9 cellular contexts compared by ENCODE assay signal in genomic region chr20:35410613-35411012, GRCh38. TPM values are rescaled to one million over a fixed set of nuclear protein-coding genes. Genes with fewer than 3 reads are reported as not detected.
A peak's percentile ranks its signal among the peaks of the same experiment; 100 is the strongest.
DNase-seq lines count a peak whose midpoint lies in the region; ATAC-seq, FAIRE-seq and TF ChIP-seq lines count a peak whose summit lies in the region.
"Had no signal": no experiment of that assay in that cellular context is flagged by ENCODE, and none has a peak within 500 bp of the region (broad histone marks: within the 10 kb centered on the region; RNA-seq: fewer than 3 reads in every experiment).

No MANE protein-coding gene starts in this region.

- no peak for TF ChIP-seq CTCF in heart right ventricle (IDR thresholded peaks at IDR 0.05)

- H3K9me3 Mint-ChIP-seq in activated T-helper 1 cell treated with anti-CD3 and anti-CD28 coated beads, Interleukin-12 subunit alpha, Interleukin-12 subunit beta, Interleukin-2, Interleukin-4 antibody, amounts not matched to agents 30 ng/mL and 10 ng/mL and 1 ng/mL, durations not matched to agents 14 hours and 24 hours and 36 hours = peaks cover 13% of the 10 kb centered on the region
- peaks cover 0 to 5% (median 0%) of the 10 kb centered on the region in 6 donors for H3K9me3 Mint-ChIP-seq in immature natural killer cell

- H3K9me3 ChIP-seq in right cardiac atrium (ENCODE audit: control insufficient read depth, low read length) (no peaks in the 10 kb centered on the region), heart right ventricle (peaks cover 0 to 12% (median 7%) of the 10 kb centered on the region in 11 donors)

- no peaks in the 10 kb centered on the region for H3K27me3 Mint-ChIP-seq in activated T-helper 1 cell treated with anti-CD3 and anti-CD28 coated beads, Interleukin-12 subunit alpha, Interleukin-12 subunit beta, Interleukin-2, Interleukin-4 antibody, amounts not matched to agents 30 ng/mL and 10 ng/mL and 1 ng/mL, durations not matched to agents 14 hours and 24 hours and 36 hours (ENCODE audit: insufficient read depth)
- peaks cover 0 to 9% (median 6%) of the 10 kb centered on the region in 3 donors for H3K27me3 Mint-ChIP-seq in immature natural killer cell (ENCODE audit: low read depth in 3 of 3)

- intact Hi-C loops in right cardiac atrium (cut with DNase I) = no loop called here
- intact Hi-C loops in heart right ventricle (cut with DNase I) = no loop called here
- intact Hi-C loops in activated T-helper 1 cell treated with anti-CD3 and anti-CD28 coated beads, Interleukin-12 subunit alpha, Interleukin-12 subunit beta, Interleukin-2, Interleukin-4 antibody, amounts not matched to agents 30 ng/mL and 10 ng/mL and 1 ng/mL, durations not matched to agents 14 hours and 24 hours and 36 hours (cut with micrococcal nuclease) = loop anchor here (5.0 kb wide), 1 partner anchor 132 kb away; the partner anchor contains the start of gene ERGIC3

- H3K4me1 Mint-ChIP-seq in activated T-helper 1 cell treated with anti-CD3 and anti-CD28 coated beads, Interleukin-12 subunit alpha, Interleukin-12 subunit beta, Interleukin-2, Interleukin-4 antibody, amounts not matched to agents 30 ng/mL and 10 ng/mL and 1 ng/mL, durations not matched to agents 14 hours and 24 hours and 36 hours (ENCODE audit: low read depth) = peaks cover 6% of the 10 kb centered on the region
- H3K4me1 Mint-ChIP-seq in immature natural killer cell = peaks cover 17 to 18% of the 10 kb centered on the region in 2 donors

- H3K36me3 Mint-ChIP-seq in activated T-helper 1 cell treated with anti-CD3 and anti-CD28 coated beads, Interleukin-12 subunit alpha, Interleukin-12 subunit beta, Interleukin-2, Interleukin-4 antibody, amounts not matched to agents 30 ng/mL and 10 ng/mL and 1 ng/mL, durations not matched to agents 14 hours and 24 hours and 36 hours (ENCODE audit: low read depth) = peaks cover 24% of the 10 kb centered on the region
- peaks cover 19 to 21% (median 19%) of the 10 kb centered on the region in 3 donors for H3K36me3 Mint-ChIP-seq in immature natural killer cell

- H3K4me3 ChIP-seq in right cardiac atrium (ENCODE audit: low read length) = peak overlapping the region; percentile 99
- H3K4me3 ChIP-seq in heart right ventricle = peak overlapping the region in 4 of 10 donors; percentile 68 to 81 (median 76)

- DNase-seq in right cardiac atrium (no peak), heart right ventricle (no peak), immature natural killer cell (no peak), frontal cortex (ENCODE audit: low spot score in 2 of 2) (no peak), OCI-M1 (lab: John Stamatoyannopoulos, UW) (no peak)
- no peak for DNase-seq in activated T-helper 1 cell treated with anti-CD3 and anti-CD28 coated beads, Interleukin-12 subunit alpha, Interleukin-12 subunit beta, Interleukin-2, Interleukin-4 antibody, amounts not matched to agents 30 ng/mL and 10 ng/mL and 1 ng/mL, durations not matched to agents 14 hours and 24 hours and 36 hours (ENCODE audit: low spot score)
- DNase-seq: activated effector memory CD4-positive, alpha-beta T cell treated with Interleukin-2 at 50 U/mL for 16 hours had no signal

- peaks cover 0 to 47% (median 29%) of the 10 kb centered on the region in 9 donors for H3K36me3 ChIP-seq in heart right ventricle

- H3K27ac ChIP-seq in right cardiac atrium (ENCODE audit: low read length) = no peak overlapping the region
- no peak overlapping the region for H3K27ac ChIP-seq in heart right ventricle

- no peak for ATAC-seq in right cardiac atrium
- ATAC-seq in heart right ventricle = no peak
- ATAC-seq in GM18873 (IDR thresholded peaks at IDR 0.05; ENCODE audit: low FRiP score, unreplicated experiment) = no peak
- no peak for ATAC-seq in HG03460 (IDR thresholded peaks at IDR 0.05; ENCODE audit: unreplicated experiment)

- peak overlapping the region; percentile 87 for H3K4me3 Mint-ChIP-seq in activated T-helper 1 cell treated with anti-CD3 and anti-CD28 coated beads, Interleukin-12 subunit alpha, Interleukin-12 subunit beta, Interleukin-2, Interleukin-4 antibody, amounts not matched to agents 30 ng/mL and 10 ng/mL and 1 ng/mL, durations not matched to agents 14 hours and 24 hours and 36 hours
- peak overlapping the region; percentile 96 to 100 (median 99) for H3K4me3 Mint-ChIP-seq in immature natural killer cell

- no peaks in the 10 kb centered on the region for H3K4me1 ChIP-seq in right cardiac atrium (ENCODE audit: control insufficient read depth, insufficient read depth, low read length)
- H3K4me1 ChIP-seq in heart right ventricle = peaks cover 0 to 18% (median 12%) of the 10 kb centered on the region in 9 donors

- H3K27me3 ChIP-seq in right cardiac atrium (ENCODE audit: control insufficient read depth, insufficient read depth) (no peaks in the 10 kb centered on the region), heart right ventricle (no peaks in the 10 kb centered on the region)

- no peak for FAIRE-seq in frontal cortex (lab: Jason Lieb, UNC)

- WGBS in right cardiac atrium = 88% methylated on average over 6 of the region's 6 CpGs
- WGBS in heart right ventricle, 2 donors = 74 to 80% methylated on average over 6 of the region's 6 CpGs

- H3K27ac Mint-ChIP-seq in activated T-helper 1 cell treated with anti-CD3 and anti-CD28 coated beads, Interleukin-12 subunit alpha, Interleukin-12 subunit beta, Interleukin-2, Interleukin-4 antibody, amounts not matched to agents 30 ng/mL and 10 ng/mL and 1 ng/mL, durations not matched to agents 14 hours and 24 hours and 36 hours = peak overlapping the region; percentile 19
- H3K27ac Mint-ChIP-seq in immature natural killer cell = peak overlapping the region in 4 of 6 donors; percentile 50 to 99 (median 94)

RNA-seq across cellular contexts. Expression of gene UQCC1, which starts 1.2 kb away (rescaled TPM):
- 100 to 1,000 TPM in 1 of 4 donors, 10 to 100 TPM in 3; 79.0 to 127 (median 84.3) TPM for total RNA-seq in right cardiac atrium
- 67.2 TPM for polyA plus RNA-seq in right cardiac atrium
- 100 to 1,000 TPM in 9 of 10 donors, 10 to 100 TPM in 1; 74.0 to 136 (median 123) TPM for total RNA-seq in heart right ventricle
- polyA plus RNA-seq in heart right ventricle = 10 to 100 TPM; 48.9 to 75.8 TPM
- 55.1 and 55.8 TPM in 2 replicates for total RNA-seq in activated T-helper 1 cell treated with anti-CD3 and anti-CD28 coated beads, Interleukin-12 subunit alpha, Interleukin-12 subunit beta, Interleukin-2, Interleukin-4 antibody, amounts not matched to agents 30 ng/mL and 10 ng/mL and 1 ng/mL, durations not matched to agents 14 hours and 24 hours and 36 hours
- 10 to 100 TPM; 13.1 to 17.3 (median 14.7) TPM for polyA plus RNA-seq in immature natural killer cell
- total RNA-seq in frontal cortex = 28.5 TPM

RNA-seq across cellular contexts. Expression of gene GDF5, which starts 27.4 kb away (rescaled TPM):
- total RNA-seq in right cardiac atrium (under 1 TPM in 3 of 4 donors, not detected in 1; 0.09 to 0.17 (median 0.11) TPM), heart right ventricle (under 1 TPM in 4 of 10 donors, not detected in 6; 0.08 to 0.15 (median 0.11) TPM), frontal cortex (0.41 TPM)
- polyA plus RNA-seq in right cardiac atrium (0.05 TPM), heart right ventricle (under 1 TPM in 1 of 2 donors, not detected in 1; 0.26 TPM), immature natural killer cell (not detected)
- not detected in 2 replicates for total RNA-seq in activated T-helper 1 cell treated with anti-CD3 and anti-CD28 coated beads, Interleukin-12 subunit alpha, Interleukin-12 subunit beta, Interleukin-2, Interleukin-4 antibody, amounts not matched to agents 30 ng/mL and 10 ng/mL and 1 ng/mL, durations not matched to agents 14 hours and 24 hours and 36 hours

RNA-seq across cellular contexts. Expression of gene CEP250, which starts 44.8 kb away (rescaled TPM):
- total RNA-seq in right cardiac atrium = 10 to 100 TPM; 12.2 to 22.0 (median 18.5) TPM
- 11.0 TPM for polyA plus RNA-seq in right cardiac atrium
- total RNA-seq in heart right ventricle = 10 to 100 TPM in 9 of 10 donors, 1 to 10 TPM in 1; 9.6 to 18.8 (median 13.8) TPM
- 10 to 100 TPM in 1 of 2 donors, 1 to 10 TPM in 1; 4.8 to 15.4 TPM for polyA plus RNA-seq in heart right ventricle
- total RNA-seq in activated T-helper 1 cell treated with anti-CD3 and anti-CD28 coated beads, Interleukin-12 subunit alpha, Interleukin-12 subunit beta, Interleukin-2, Interleukin-4 antibody, amounts not matched to agents 30 ng/mL and 10 ng/mL and 1 ng/mL, durations not matched to agents 14 hours and 24 hours and 36 hours = 44.4 and 45.6 TPM in 2 replicates
- polyA plus RNA-seq in immature natural killer cell = 10 to 100 TPM in 1 of 3 donors, 1 to 10 TPM in 2; 2.5 to 22.4 (median 4.4) TPM
- 21.6 TPM for total RNA-seq in frontal cortex
